In genomic region chr22:42344391-42344861, GRCh38 we compare ENCODE assay signal across 8 cellular contexts.
DNase-seq lines count a peak whose midpoint lies in the region; ATAC-seq and TF ChIP-seq lines count a peak whose summit lies in the region.

No MANE protein-coding gene starts in this region.

- H3K36me3 ChIP-seq in H7 (replicated peaks; ENCODE audit: control insufficient read depth, insufficient read depth, low read length) (no peaks in the 10 kb centered on the region; the same call in 1 of the 2 replicates), smooth muscle cell (ENCODE audit: low read depth) (no peaks in the 10 kb centered on the region)

- TF ChIP-seq CTCF in smooth muscle cell (IDR thresholded peaks at IDR 0.05; ENCODE audit: borderline replicate concordance, insufficient read depth, poor library complexity, severe bottlenecking), result no peak

- no peaks in the 10 kb centered on the region for H3K79me2 ChIP-seq in smooth muscle cell (ENCODE audit: low read depth)

- peaks cover 20% of the 10 kb centered on the region for H3K27me3 Mint-ChIP-seq in activated CD8-positive, alpha-beta T cell treated with anti-CD3 and anti-CD28 coated beads, Interleukin-2, amount 10 ng/mL, durations not matched to agents 7 days and 5 days (ENCODE audit: low read depth)

- H3K4me3 Mint-ChIP-seq in activated CD8-positive, alpha-beta T cell treated with anti-CD3 and anti-CD28 coated beads, Interleukin-2, amount 10 ng/mL, durations not matched to agents 7 days and 5 days, result peak overlapping the region; percentile 38

- peaks cover 12% of the 10 kb centered on the region for H3F3A ChIP-seq in smooth muscle cell (ENCODE audit: low read depth)

- CTCF ChIA-PET in activated CD8-positive, alpha-beta T cell treated with anti-CD3 and anti-CD28 coated beads, Interleukin-2, amount 10 ng/mL, durations not matched to agents 7 days and 5 days (lab: Charles Lee), result interaction anchor here (0.6 to 1.5 kb wide), 2 partner anchors 20 to 93 kb away, joined by 3 read pairs; no protein-coding TSS in a partner anchor

- DNase-seq in H7, result peak; percentile 92
- no peak for DNase-seq in activated CD8-positive, alpha-beta T cell treated with anti-CD3 and anti-CD28 coated beads, Interleukin-2, amount 10 ng/mL, durations not matched to agents 7 days and 5 days
- DNase-seq in hippocampal formation (lab: John Stamatoyannopoulos, UW), result peak; percentile 80 to 89
- DNase-seq in smooth muscle cell (lab: John Stamatoyannopoulos, UW; ENCODE audit: unreplicated experiment), result no peak
- no peak for DNase-seq in RPMI8226

- WGBS in smooth muscle cell (ENCODE audit: low lambda C conversion rate), result 35% methylated on average over 22 of the region's 27 CpGs

- H3K9ac ChIP-seq in smooth muscle cell (ENCODE audit: low read depth), result no peak overlapping the region

- no peaks in the 10 kb centered on the region for H3K9me3 Mint-ChIP-seq in activated CD8-positive, alpha-beta T cell treated with anti-CD3 and anti-CD28 coated beads, Interleukin-2, amount 10 ng/mL, durations not matched to agents 7 days and 5 days (ENCODE audit: insufficient read depth)

- no peak overlapping the region for H3K27ac ChIP-seq in smooth muscle cell (ENCODE audit: low read depth)

- ATAC-seq in activated CD8-positive, alpha-beta T cell treated with anti-CD3 and anti-CD28 coated beads, Interleukin-2, amount 10 ng/mL, durations not matched to agents 7 days and 5 days, result no peak
- ATAC-seq in GM18511 (IDR thresholded peaks at IDR 0.05; ENCODE audit: unreplicated experiment) (no peak), HG03520 (IDR thresholded peaks at IDR 0.05; ENCODE audit: unreplicated experiment) (no peak), HG03108 (IDR thresholded peaks at IDR 0.05; ENCODE audit: unreplicated experiment) (no peak)

- no peaks in the 10 kb centered on the region for H3K36me3 Mint-ChIP-seq in activated CD8-positive, alpha-beta T cell treated with anti-CD3 and anti-CD28 coated beads, Interleukin-2, amount 10 ng/mL, durations not matched to agents 7 days and 5 days (ENCODE audit: low read depth)

- H3K27ac Mint-ChIP-seq in activated CD8-positive, alpha-beta T cell treated with anti-CD3 and anti-CD28 coated beads, Interleukin-2, amount 10 ng/mL, durations not matched to agents 7 days and 5 days, result no peak overlapping the region

- peak overlapping the region; percentile 28; the same call in 1 of the 2 replicates for H3K4me3 ChIP-seq in H7 (ENCODE audit: insufficient read depth, low read depth, low read length)
- peak overlapping the region; percentile 30 for H3K4me3 ChIP-seq in smooth muscle cell

- H2AFZ ChIP-seq in smooth muscle cell (ENCODE audit: low read depth), result no peak overlapping the region

- H4K20me1 ChIP-seq in smooth muscle cell (ENCODE audit: low read depth), result no peaks in the 10 kb centered on the region

- POLR2A ChIA-PET in activated CD8-positive, alpha-beta T cell treated with anti-CD3 and anti-CD28 coated beads, Interleukin-2, amount 10 ng/mL, durations not matched to agents 7 days and 5 days (lab: Charles Lee), result interaction anchor here (0.8 to 1.3 kb wide), 3 partner anchors 9 to 254 kb away, joined by 3 to 4 read pairs (median 3); no protein-coding TSS in a partner anchor

- no peaks in the 10 kb centered on the region for H3K9me3 ChIP-seq in smooth muscle cell (replicated peaks; ENCODE audit: low read depth)

- H3K4me2 ChIP-seq in smooth muscle cell, result peak overlapping the region; percentile 82

- peaks cover 3% of the 10 kb centered on the region; the same call in 1 of the 2 replicates for H3K27me3 ChIP-seq in H7 (ENCODE audit: control insufficient read depth, insufficient read depth, low read length)
- no peaks in the 10 kb centered on the region for H3K27me3 ChIP-seq in smooth muscle cell (ENCODE audit: low read depth)

- H3K4me1 Mint-ChIP-seq in activated CD8-positive, alpha-beta T cell treated with anti-CD3 and anti-CD28 coated beads, Interleukin-2, amount 10 ng/mL, durations not matched to agents 7 days and 5 days (ENCODE audit: low read depth), result peaks cover 2% of the 10 kb centered on the region

- H3K4me1 ChIP-seq in smooth muscle cell (ENCODE audit: low read depth), result peaks cover 14% of the 10 kb centered on the region

Comparison
In these comparisons a context has a peak if more than half of its experiments do, and no peak if none do; other contexts are left out.
1. DNase-seq: peak in H7 (single experiment) and hippocampal formation (2 of 2); none in activated CD8-positive, alpha-beta T cell treated with anti-CD3 and anti-CD28 coated beads, Interleukin-2, amount 10 ng/mL, durations not matched to agents 7 days and 5 days (single experiment), smooth muscle cell (single experiment) and RPMI8226 (single experiment).